Comparison of ENCODE assay signal across 6 cellular contexts in the genomic region with DNA sequence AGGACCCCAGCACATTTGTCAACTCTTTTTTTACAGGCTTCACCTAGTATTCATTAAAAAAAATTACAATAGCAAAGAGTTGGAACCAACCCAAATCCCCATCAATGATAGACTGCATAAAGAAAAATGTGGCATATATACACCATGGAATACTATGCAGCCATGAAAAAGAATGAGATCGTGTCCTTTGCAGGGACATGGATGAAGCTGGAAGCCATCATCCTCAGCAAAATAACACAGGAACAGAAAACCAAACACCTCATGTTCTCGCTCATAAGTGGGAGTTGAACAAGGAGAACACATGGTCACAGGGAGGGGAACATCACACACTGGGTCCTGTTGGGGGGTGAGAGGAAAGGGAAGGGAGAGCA. TPM values are rescaled to one million over a fixed set of nuclear protein-coding genes. Genes with fewer than 3 reads are reported as not detected.
"Had no signal": no experiment of that assay in that cellular context is flagged by ENCODE, and none has a peak within 500 bp of the region (broad histone marks: within the 10 kb centered on the region; RNA-seq: fewer than 3 reads in every experiment).

No MANE protein-coding gene starts in this region.

RNA-seq across cellular contexts. Expression of gene ABCA8, which starts 11.4 kb away (rescaled TPM):
- total RNA-seq: naive thymus-derived CD4-positive, alpha-beta T cell; naive thymus-derived CD8-positive, alpha-beta T cell; natural killer cell; natural killer cell treated with Interleukin-12 subunit alpha and Interleukin-12 subunit beta and Interleukin-15 and Interleukin-18, amount 100 ng/mL, for 72 hours; renal cortical epithelial cell had no signal
- polyA plus RNA-seq: naive thymus-derived CD4-positive, alpha-beta T cell; naive thymus-derived CD8-positive, alpha-beta T cell; neural cell had no signal
